In the genomic region with DNA sequence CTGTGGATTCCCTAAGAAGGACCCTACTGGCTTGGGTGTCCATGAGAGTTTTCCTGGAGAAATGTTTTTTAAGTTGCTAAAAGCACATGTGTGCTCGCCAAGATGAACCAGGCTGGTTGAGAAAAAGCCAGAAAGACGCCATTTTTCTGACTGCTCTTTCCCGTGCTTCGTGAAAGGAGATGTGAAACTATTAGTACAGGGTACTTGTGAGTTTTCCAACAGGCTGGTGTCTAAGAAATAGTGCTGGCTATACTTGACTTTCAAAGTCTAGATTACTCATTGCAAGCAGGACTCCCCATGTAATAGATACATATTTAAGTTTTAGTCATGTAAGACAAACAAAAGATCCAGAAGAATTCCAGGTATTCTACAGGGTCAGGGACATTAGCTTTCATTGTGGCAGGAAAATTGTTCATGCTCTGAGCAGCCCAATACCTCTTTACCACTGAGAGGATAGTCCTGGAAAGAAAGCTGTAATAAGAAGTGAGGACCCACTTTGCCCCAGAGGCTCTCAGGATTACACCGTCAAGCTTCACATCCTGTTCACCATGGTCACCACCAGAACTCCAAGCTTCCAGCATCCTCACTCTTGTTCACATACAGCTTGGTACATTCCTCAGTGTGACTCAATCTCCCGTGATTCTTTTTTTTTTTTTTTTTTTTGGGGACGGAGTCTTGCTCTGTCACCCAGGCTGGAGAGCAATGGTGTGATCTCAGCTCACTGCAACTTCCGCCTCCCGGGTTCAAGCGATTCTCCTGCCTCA, we compare ENCODE assay signal across 2 cellular contexts.
A peak's percentile ranks its signal among the peaks of the same experiment; 100 is the strongest.
TF ChIP-seq lines count a peak whose summit lies in the region.

No MANE protein-coding gene starts in this region.

TF ChIP-seq in A549, 52 proteins besides CTCF, POLR2A, EP300 and RAD21:
- TF ChIP-seq, protein P1, sequence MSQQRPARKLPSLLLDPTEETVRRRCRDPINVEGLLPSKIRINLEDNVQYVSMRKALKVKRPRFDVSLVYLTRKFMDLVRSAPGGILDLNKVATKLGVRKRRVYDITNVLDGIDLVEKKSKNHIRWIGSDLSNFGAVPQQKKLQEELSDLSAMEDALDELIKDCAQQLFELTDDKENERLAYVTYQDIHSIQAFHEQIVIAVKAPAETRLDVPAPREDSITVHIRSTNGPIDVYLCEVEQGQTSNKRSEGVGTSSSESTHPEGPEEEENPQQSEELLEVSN (IDR thresholded peaks at IDR 0.05; ENCODE audit: borderline replicate concordance, low read depth): no peak
- TF ChIP-seq RFX5 (IDR thresholded peaks at IDR 0.05) (no peak), JUN (IDR thresholded peaks at IDR 0.05) (no peak), RARB (CRISPR knock-in tag; IDR thresholded peaks at IDR 0.05) (no peak), NPAS2 (CRISPR knock-in tag; IDR thresholded peaks at IDR 0.05; ENCODE audit: borderline replicate concordance) (no peak), POLR2AphosphoS2 (conservative IDR thresholded peaks at IDR 0.05; ENCODE audit: low read length) (no peak), CEBPB (IDR thresholded peaks at IDR 0.05) (no peak), CHD2 (IDR thresholded peaks at IDR 0.05; ENCODE audit: low read length, partially characterized antibody) (no peak), NR3C1 (IDR thresholded peaks at IDR 0.05) (no peak), HDAC2 (IDR thresholded peaks at IDR 0.05) (no peak), EHF (CRISPR knock-in tag; IDR thresholded peaks at IDR 0.05) (no peak), BHLHE40 (IDR thresholded peaks at IDR 0.05; ENCODE audit: low read depth, low read length) (no peak), MAFK (IDR thresholded peaks at IDR 0.05; ENCODE audit: partially characterized antibody) (no peak)
- TF ChIP-seq, protein P2, sequence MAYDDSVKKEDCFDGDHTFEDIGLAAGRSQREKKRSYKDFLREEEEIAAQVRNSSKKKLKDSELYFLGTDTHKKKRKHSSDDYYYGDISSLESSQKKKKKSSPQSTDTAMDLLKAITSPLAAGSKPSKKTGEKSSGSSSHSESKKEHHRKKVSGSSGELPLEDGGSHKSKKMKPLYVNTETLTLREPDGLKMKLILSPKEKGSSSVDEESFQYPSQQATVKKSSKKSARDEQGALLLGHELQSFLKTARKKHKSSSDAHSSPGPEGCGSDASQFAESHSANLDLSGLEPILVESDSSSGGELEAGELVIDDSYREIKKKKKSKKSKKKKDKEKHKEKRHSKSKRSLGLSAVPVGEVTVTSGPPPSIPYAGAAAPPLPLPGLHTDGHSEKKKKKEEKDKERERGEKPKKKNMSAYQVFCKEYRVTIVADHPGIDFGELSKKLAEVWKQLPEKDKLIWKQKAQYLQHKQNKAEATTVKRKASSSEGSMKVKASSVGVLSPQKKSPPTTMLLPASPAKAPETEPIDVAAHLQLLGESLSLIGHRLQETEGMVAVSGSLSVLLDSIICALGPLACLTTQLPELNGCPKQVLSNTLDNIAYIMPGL (CRISPR knock-in tag; IDR thresholded peaks at IDR 0.05; ENCODE audit: borderline replicate concordance): no peak
- TF ChIP-seq, protein P3, sequence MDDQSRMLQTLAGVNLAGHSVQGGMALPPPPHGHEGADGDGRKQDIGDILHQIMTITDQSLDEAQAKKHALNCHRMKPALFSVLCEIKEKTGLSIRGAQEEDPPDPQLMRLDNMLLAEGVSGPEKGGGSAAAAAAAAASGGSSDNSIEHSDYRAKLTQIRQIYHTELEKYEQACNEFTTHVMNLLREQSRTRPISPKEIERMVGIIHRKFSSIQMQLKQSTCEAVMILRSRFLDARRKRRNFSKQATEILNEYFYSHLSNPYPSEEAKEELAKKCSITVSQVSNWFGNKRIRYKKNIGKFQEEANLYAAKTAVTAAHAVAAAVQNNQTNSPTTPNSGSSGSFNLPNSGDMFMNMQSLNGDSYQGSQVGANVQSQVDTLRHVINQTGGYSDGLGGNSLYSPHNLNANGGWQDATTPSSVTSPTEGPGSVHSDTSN (IDR thresholded peaks at IDR 0.05): no peak
- TF ChIP-seq, protein P4, sequence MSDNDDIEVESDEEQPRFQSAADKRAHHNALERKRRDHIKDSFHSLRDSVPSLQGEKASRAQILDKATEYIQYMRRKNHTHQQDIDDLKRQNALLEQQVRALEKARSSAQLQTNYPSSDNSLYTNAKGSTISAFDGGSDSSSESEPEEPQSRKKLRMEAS (IDR thresholded peaks at IDR 0.05): no peak
- TF ChIP-seq, protein P5, sequence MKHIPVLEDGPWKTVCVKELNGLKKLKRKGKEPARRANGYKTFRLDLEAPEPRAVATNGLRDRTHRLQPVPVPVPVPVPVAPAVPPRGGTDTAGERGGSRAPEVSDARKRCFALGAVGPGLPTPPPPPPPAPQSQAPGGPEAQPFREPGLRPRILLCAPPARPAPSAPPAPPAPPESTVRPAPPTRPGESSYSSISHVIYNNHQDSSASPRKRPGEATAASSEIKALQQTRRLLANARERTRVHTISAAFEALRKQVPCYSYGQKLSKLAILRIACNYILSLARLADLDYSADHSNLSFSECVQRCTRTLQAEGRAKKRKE (CRISPR knock-in tag; IDR thresholded peaks at IDR 0.05; ENCODE audit: low read depth): no peak

TF ChIP-seq in K562, 482 proteins besides CTCF, POLR2A, EP300 and RAD21:
- TF ChIP-seq PTTG1 (tag; IDR thresholded peaks at IDR 0.05; ENCODE audit: low read depth): no peak
- TF ChIP-seq POLR2AphosphoS5 (IDR thresholded peaks at IDR 0.05; ENCODE audit: control insufficient read depth, insufficient read depth, low read depth, low read length): no peak
- TF ChIP-seq, protein P6, sequence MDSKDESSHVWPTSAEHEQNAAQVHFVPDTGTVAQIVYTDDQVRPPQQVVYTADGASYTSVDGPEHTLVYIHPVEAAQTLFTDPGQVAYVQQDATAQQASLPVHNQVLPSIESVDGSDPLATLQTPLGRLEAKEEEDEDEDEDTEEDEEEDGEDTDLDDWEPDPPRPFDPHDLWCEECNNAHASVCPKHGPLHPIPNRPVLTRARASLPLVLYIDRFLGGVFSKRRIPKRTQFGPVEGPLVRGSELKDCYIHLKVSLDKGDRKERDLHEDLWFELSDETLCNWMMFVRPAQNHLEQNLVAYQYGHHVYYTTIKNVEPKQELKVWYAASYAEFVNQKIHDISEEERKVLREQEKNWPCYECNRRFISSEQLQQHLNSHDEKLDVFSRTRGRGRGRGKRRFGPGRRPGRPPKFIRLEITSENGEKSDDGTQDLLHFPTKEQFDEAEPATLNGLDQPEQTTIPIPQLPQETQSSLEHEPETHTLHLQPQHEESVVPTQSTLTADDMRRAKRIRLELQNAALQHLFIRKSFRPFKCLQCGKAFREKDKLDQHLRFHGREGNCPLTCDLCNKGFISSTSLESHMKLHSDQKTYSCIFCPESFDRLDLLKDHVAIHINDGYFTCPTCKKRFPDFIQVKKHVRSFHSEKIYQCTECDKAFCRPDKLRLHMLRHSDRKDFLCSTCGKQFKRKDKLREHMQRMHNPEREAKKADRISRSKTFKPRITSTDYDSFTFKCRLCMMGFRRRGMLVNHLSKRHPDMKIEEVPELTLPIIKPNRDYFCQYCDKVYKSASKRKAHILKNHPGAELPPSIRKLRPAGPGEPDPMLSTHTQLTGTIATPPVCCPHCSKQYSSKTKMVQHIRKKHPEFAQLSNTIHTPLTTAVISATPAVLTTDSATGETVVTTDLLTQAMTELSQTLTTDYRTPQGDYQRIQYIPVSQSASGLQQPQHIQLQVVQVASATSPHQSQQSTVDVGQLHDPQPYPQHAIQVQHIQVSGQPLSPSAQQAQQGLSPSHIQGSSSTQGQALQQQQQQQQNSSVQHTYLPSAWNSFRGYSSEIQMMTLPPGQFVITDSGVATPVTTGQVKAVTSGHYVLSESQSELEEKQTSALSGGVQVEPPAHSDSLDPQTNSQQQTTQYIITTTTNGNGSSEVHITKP (IDR thresholded peaks at IDR 0.05; ENCODE audit: partially characterized antibody): peak; percentile 23
- no peak for TF ChIP-seq ZNF212 (CRISPR knock-in tag; IDR thresholded peaks at IDR 0.05)
- no peak for TF ChIP-seq MTA2 (IDR thresholded peaks at IDR 0.05; ENCODE audit: low read depth)
- TF ChIP-seq, protein P7, sequence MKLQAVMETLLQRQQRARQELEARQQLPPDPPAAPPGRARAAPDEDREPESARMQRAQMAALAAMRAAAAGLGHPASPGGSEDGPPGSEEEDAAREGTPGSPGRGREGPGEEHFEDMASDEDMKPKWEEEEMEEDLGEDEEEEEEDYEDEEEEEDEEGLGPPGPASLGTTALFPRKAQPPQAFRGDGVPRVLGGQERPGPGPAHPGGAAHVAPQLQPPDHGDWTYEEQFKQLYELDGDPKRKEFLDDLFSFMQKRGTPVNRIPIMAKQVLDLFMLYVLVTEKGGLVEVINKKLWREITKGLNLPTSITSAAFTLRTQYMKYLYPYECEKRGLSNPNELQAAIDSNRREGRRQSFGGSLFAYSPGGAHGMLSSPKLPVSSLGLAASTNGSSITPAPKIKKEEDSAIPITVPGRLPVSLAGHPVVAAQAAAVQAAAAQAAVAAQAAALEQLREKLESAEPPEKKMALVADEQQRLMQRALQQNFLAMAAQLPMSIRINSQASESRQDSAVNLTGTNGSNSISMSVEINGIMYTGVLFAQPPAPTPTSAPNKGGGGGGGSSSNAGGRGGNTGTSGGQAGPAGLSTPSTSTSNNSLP (IDR thresholded peaks at IDR 0.05; ENCODE audit: borderline replicate concordance, low read depth, low read length): no peak
- TF ChIP-seq, protein P8, sequence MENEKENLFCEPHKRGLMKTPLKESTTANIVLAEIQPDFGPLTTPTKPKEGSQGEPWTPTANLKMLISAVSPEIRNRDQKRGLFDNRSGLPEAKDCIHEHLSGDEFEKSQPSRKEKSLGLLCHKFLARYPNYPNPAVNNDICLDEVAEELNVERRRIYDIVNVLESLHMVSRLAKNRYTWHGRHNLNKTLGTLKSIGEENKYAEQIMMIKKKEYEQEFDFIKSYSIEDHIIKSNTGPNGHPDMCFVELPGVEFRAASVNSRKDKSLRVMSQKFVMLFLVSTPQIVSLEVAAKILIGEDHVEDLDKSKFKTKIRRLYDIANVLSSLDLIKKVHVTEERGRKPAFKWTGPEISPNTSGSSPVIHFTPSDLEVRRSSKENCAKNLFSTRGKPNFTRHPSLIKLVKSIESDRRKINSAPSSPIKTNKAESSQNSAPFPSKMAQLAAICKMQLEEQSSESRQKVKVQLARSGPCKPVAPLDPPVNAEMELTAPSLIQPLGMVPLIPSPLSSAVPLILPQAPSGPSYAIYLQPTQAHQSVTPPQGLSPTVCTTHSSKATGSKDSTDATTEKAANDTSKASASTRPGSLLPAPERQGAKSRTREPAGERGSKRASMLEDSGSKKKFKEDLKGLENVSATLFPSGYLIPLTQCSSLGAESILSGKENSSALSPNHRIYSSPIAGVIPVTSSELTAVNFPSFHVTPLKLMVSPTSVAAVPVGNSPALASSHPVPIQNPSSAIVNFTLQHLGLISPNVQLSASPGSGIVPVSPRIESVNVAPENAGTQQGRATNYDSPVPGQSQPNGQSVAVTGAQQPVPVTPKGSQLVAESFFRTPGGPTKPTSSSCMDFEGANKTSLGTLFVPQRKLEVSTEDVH (IDR thresholded peaks at IDR 0.05; ENCODE audit: low read depth, partially characterized antibody): no peak
